Comparison of ENCODE assay signal across 8 cellular contexts in genomic region chr6:163416640-163417253, GRCh38. TPM values are rescaled to one million over a fixed set of nuclear protein-coding genes. Genes with fewer than 3 reads are reported as not detected.
DNase-seq lines count a peak whose midpoint lies in the region; FAIRE-seq and TF ChIP-seq lines count a peak whose summit lies in the region.

No MANE protein-coding gene starts in this region.

- no peaks in the 10 kb centered on the region for H3K9me3 ChIP-seq in effector memory CD4-positive, alpha-beta T cell (ENCODE audit: control insufficient read depth, low read length)
- H3K9me3 ChIP-seq in mesodermal cell (ENCODE audit: control insufficient read depth, low read length) (no peaks in the 10 kb centered on the region), thyroid gland (no peaks in the 10 kb centered on the region)

- peak overlapping the region; percentile 61 for H3K4me2 ChIP-seq in KMS-11

- peaks cover 34% of the 10 kb centered on the region for H4K20me1 ChIP-seq in KMS-11 (ENCODE audit: insufficient read depth)

- no peaks in the 10 kb centered on the region for H3K36me3 ChIP-seq in KMS-11 (ENCODE audit: insufficient read depth)
- H3K36me3 ChIP-seq in effector memory CD4-positive, alpha-beta T cell (ENCODE audit: control insufficient read depth, insufficient read depth, low read length): no peaks in the 10 kb centered on the region
- H3K36me3 ChIP-seq in mesodermal cell (ENCODE audit: control insufficient read depth, insufficient read depth, low read length): peaks cover 2% of the 10 kb centered on the region
- H3K36me3 ChIP-seq in thyroid gland: no peaks in the 10 kb centered on the region

- 0% methylated on average over 4 to 5 of the region's 10 CpGs for WGBS in mesodermal cell (ENCODE audit: insufficient coverage in 2 of 2), 2 experiments
- 0 to 1% methylated on average over 10 of the region's 10 CpGs for WGBS in thyroid gland, 2 donors

- intact Hi-C loops in thyroid gland (cut with DNase I): no loop called here

- TF ChIP-seq POLR2A in thyroid gland (IDR thresholded peaks at IDR 0.05): peak in 1 of 2 donors; percentile 64

- H2AFZ ChIP-seq in KMS-11 (ENCODE audit: low read depth): no peak overlapping the region

- H3K4me3 ChIP-seq in KMS-11 (IDR thresholded peaks at IDR 0.05; ENCODE audit: insufficient read depth, low read depth, low read length): no peak overlapping the region
- H3K4me3 ChIP-seq in effector memory CD4-positive, alpha-beta T cell (ENCODE audit: insufficient read depth, low read depth, low read length, poor library complexity, severe bottlenecking): peak overlapping the region; percentile 75
- H3K4me3 ChIP-seq in mesodermal cell (ENCODE audit: extremely low read depth, insufficient read depth, low read length, poor library complexity, severe bottlenecking): peak overlapping the region; percentile 97
- H3K4me3 ChIP-seq in thyroid gland (replicated peaks in 1 of 3): peak overlapping the region; percentile 42 to 86 (median 81)

- H3K9ac ChIP-seq in KMS-11: peak overlapping the region; percentile 83

- H3K27ac ChIP-seq in KMS-11: peak overlapping the region; percentile 83
- H3K27ac ChIP-seq in effector memory CD4-positive, alpha-beta T cell (ENCODE audit: insufficient read depth, low read length, poor library complexity, severe bottlenecking): peak overlapping the region; percentile 85
- H3K27ac ChIP-seq in mesodermal cell (ENCODE audit: low read depth, low read length, severe bottlenecking): peak overlapping the region; percentile 95
- peak overlapping the region; percentile 91 to 98 (median 98) for H3K27ac ChIP-seq in thyroid gland

- DNase-seq in NCI-H1417 (lab: John Stamatoyannopoulos, UW) (peak; percentile 28 to 69 (median 43)), NCI-H1417 treated with DMSO at 0.1 percent for 48 hours (lab: John Stamatoyannopoulos, UW) (no peak), thyroid gland (peak; percentile 43 to 58), NCI-H187 treated with DMSO at 0.1 percent for 48 hours (lab: John Stamatoyannopoulos, UW) (no peak)
- DNase-seq in effector memory CD4-positive, alpha-beta T cell: peak in 1 of 3 donors; percentile 16

- H3K27me3 ChIP-seq in KMS-11 (ENCODE audit: insufficient read depth, low read depth) (no peaks in the 10 kb centered on the region), thyroid gland (no peaks in the 10 kb centered on the region)
- no peaks in the 10 kb centered on the region for H3K27me3 ChIP-seq in effector memory CD4-positive, alpha-beta T cell (replicated peaks; ENCODE audit: control insufficient read depth, insufficient read depth, low read length, poor library complexity, severe bottlenecking)

- H3K79me2 ChIP-seq in KMS-11 (ENCODE audit: insufficient read depth, low read depth): peaks cover 64% of the 10 kb centered on the region

- peak; percentile 99 for FAIRE-seq in TTC549 (lab: Jason Lieb, UNC)

- TF ChIP-seq CTCF in KMS-11 (conservative IDR thresholded peaks at IDR 0.05; ENCODE audit: low read depth, low read length): peak; percentile 73
- TF ChIP-seq CTCF in thyroid gland (IDR thresholded peaks at IDR 0.05): peak in 5 of 6 experiments; percentile 42 to 79 (median 68)

- peaks cover 50% of the 10 kb centered on the region for H3K4me1 ChIP-seq in KMS-11 (ENCODE audit: low read depth, poor library complexity, severe bottlenecking)
- H3K4me1 ChIP-seq in effector memory CD4-positive, alpha-beta T cell (ENCODE audit: control insufficient read depth, insufficient read depth, low read length, poor library complexity, severe bottlenecking): peaks cover 3% of the 10 kb centered on the region
- peaks cover 21% of the 10 kb centered on the region for H3K4me1 ChIP-seq in mesodermal cell (ENCODE audit: control insufficient read depth, insufficient read depth, low read length, poor library complexity, severe bottlenecking)
- peaks cover 35 to 49% of the 10 kb centered on the region in 2 donors for H3K4me1 ChIP-seq in thyroid gland

RNA-seq across cellular contexts. Expression of gene QKI, which starts 2.2 kb away (rescaled TPM):
- 192 TPM for polyA plus RNA-seq in mesodermal cell (2013, experiment 1 of 2)
- polyA plus RNA-seq in mesodermal cell (2013, experiment 2 of 2): 196 TPM
- 100 to 1,000 TPM in 2 of 4 donors, 10 to 100 TPM in 2; 90.3 to 134 (median 101) TPM for total RNA-seq in thyroid gland

Comparison
In these comparisons a context has a peak if more than half of its experiments do, and no peak if none do; other contexts are left out.
1. DNase-seq: peak in NCI-H1417 (3 of 3) and thyroid gland (2 of 2); none in NCI-H1417 treated with DMSO at 0.1 percent for 48 hours (single experiment) and NCI-H187 treated with DMSO at 0.1 percent for 48 hours (single experiment).
2. Peak in every context shown above with its lines, with median percentiles within 50 percentile points of each other: H3K27ac ChIP-seq.